ENCODE assay signal across 1 cellular context in the genomic region with DNA sequence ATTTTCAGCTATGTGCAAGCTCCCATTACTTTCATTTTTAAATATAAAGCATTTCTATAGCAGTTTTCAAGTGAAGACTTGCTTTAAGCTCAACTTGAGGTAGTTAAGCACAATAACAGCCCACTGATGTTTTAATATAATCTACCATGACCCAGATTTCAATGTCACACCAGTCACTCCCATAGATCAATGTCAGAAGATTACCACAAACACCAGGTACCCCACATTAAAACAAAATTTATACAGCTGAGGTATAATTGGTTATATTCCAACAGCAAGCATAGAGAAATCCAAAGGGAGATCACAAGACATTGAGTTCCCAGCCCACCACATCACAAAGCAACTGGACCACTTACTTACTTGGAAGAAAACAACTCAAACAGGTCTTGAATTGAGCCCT.
TF ChIP-seq lines count a peak whose summit lies in the region.

No MANE protein-coding gene starts in this region.

TF ChIP-seq in HEK293, 187 proteins besides CTCF, POLR2A, EP300 and RAD21 (continued from another document):
- TF ChIP-seq, protein P1, sequence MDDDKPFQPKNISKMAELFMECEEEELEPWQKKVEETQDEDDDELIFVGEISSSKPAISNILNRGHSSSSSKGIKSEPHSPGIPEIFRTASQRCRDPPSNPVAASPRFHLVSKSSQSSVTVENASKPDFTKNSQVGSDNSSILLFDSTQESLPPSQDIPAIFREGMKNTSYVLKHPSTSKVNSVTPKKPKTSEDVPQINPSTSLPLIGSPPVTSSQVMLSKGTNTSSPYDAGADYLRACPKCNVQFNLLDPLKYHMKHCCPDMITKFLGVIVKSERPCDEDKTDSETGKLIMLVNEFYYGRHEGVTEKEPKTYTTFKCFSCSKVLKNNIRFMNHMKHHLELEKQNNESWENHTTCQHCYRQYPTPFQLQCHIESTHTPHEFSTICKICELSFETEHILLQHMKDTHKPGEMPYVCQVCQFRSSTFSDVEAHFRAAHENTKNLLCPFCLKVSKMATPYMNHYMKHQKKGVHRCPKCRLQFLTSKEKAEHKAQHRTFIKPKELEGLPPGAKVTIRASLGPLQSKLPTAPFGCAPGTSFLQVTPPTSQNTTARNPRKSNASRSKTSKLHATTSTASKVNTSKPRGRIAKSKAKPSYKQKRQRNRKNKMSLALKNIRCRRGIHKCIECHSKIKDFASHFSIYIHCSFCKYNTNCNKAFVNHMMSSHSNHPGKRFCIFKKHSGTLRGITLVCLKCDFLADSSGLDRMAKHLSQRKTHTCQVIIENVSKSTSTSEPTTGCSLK (tag by site-specific recombination; IDR thresholded peaks at IDR 0.05): no peak
